1 cellular context compared by ENCODE assay signal in genomic region chr1:116553386-116554115, GRCh38.
TF ChIP-seq lines count a peak whose summit lies in the region.

No MANE protein-coding gene starts in this region.

TF ChIP-seq in SK-N-SH treated with all-trans-retinoic acid at 6 μM for 48 hours, 23 proteins besides CTCF, POLR2A, EP300 and RAD21 (continued from another document):
- no peak for TF ChIP-seq PATZ1 (CRISPR knock-in tag; IDR thresholded peaks at IDR 0.05; ENCODE audit: borderline replicate concordance)
- no peak for TF ChIP-seq ZNF70 (CRISPR knock-in tag; IDR thresholded peaks at IDR 0.05)
- TF ChIP-seq BACH2 (CRISPR knock-in tag; IDR thresholded peaks at IDR 0.05; ENCODE audit: borderline replicate concordance): no peak
- TF ChIP-seq GLIS3 (CRISPR knock-in tag; IDR thresholded peaks at IDR 0.05): no peak
- no peak for TF ChIP-seq ISL1 (CRISPR knock-in tag; IDR thresholded peaks at IDR 0.05)
- TF ChIP-seq CSDC2 (CRISPR knock-in tag; IDR thresholded peaks at IDR 0.05): no peak
- TF ChIP-seq RARB (CRISPR knock-in tag; IDR thresholded peaks at IDR 0.05): no peak
- no peak for TF ChIP-seq OSR1 (CRISPR knock-in tag; IDR thresholded peaks at IDR 0.05)
